In the genomic region with DNA sequence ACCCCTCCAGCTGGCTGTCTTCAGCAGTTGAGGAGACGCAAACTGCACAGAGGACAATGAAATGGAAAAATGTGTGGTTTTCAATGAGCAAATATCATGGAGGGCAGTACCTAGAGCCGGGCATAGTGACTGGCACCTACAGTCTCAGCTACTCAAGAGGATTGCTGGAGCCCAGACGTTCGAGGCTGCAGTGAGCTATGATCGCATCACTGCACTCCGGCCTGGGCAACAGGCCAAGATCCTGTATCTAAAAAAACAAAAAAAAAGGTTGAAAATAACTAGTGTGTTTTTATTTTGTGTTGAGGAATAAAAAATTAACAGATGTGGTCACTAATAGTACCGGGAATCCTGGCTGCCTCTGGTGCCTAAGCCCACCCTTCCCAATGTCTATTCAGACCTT, we compare ENCODE assay signal across 19 cellular contexts.
"Had no signal": no experiment of that assay in that cellular context is flagged by ENCODE, and none has a peak within 500 bp of the region (broad histone marks: within the 10 kb centered on the region; RNA-seq: fewer than 3 reads in every experiment).

No MANE protein-coding gene starts in this region.

- H3K27ac Mint-ChIP-seq: activated CD4-positive, alpha-beta T cell treated with anti-CD3 and anti-CD28 coated beads, Interleukin-2, amount 10 ng/mL, durations not matched to agents 24 days and 14 days; activated CD8-positive, alpha-beta memory T cell treated with anti-CD3 and anti-CD28 coated beads, Interleukin-2, amount 10 ng/mL, durations not matched to agents 7 days and 5 days; activated naive CD4-positive, alpha-beta T cell treated with anti-CD3 and anti-CD28 coated beads, Interleukin-2, amount 50 U/mL, for 24 hours; activated T-cell treated with anti-CD3 and anti-CD28 coated beads, Interleukin-2, amount 50 U/mL, for 24 hours; activated T-helper 1 cell treated with anti-CD3 and anti-CD28 coated beads, Interleukin-12 subunit alpha, Interleukin-12 subunit beta, Interleukin-2, Interleukin-4 antibody, amounts not matched to agents 30 ng/mL and 10 ng/mL and 1 ng/mL, durations not matched to agents 14 hours and 24 hours and 36 hours; T-helper 1 cell treated with Interleukin-12 subunit alpha and Interleukin-12 subunit beta and Interleukin-4 antibody, amounts not matched to agents 30 μg/mL and 1 μg/mL, for 36 hours had no signal

- H3K4me1 Mint-ChIP-seq: activated CD4-positive, alpha-beta T cell treated with anti-CD3 and anti-CD28 coated beads, Interleukin-2, amount 10 ng/mL, durations not matched to agents 24 days and 14 days; activated CD8-positive, alpha-beta memory T cell treated with anti-CD3 and anti-CD28 coated beads, Interleukin-2, amount 10 ng/mL, durations not matched to agents 7 days and 5 days; activated naive CD4-positive, alpha-beta T cell treated with anti-CD3 and anti-CD28 coated beads, Interleukin-2, amount 50 U/mL, for 24 hours; central memory CD8-positive, alpha-beta T cell had no signal

- H3K27me3 Mint-ChIP-seq: activated CD4-positive, alpha-beta T cell treated with anti-CD3 and anti-CD28 coated beads, Interleukin-2, amount 10 ng/mL, durations not matched to agents 24 days and 14 days; activated CD8-positive, alpha-beta memory T cell treated with anti-CD3 and anti-CD28 coated beads, Interleukin-2, amount 10 ng/mL, durations not matched to agents 7 days and 5 days; activated naive CD4-positive, alpha-beta T cell treated with anti-CD3 and anti-CD28 coated beads, Interleukin-2, amount 50 U/mL, for 24 hours; activated T-cell treated with anti-CD3 and anti-CD28 coated beads, Interleukin-2, amount 50 U/mL, for 24 hours; central memory CD8-positive, alpha-beta T cell had no signal

- H3K4me3 ChIP-seq: body of pancreas had no signal

- H3K27me3 ChIP-seq: body of pancreas had no signal

- H3K36me3 Mint-ChIP-seq: activated CD8-positive, alpha-beta memory T cell treated with anti-CD3 and anti-CD28 coated beads, Interleukin-2, amount 10 ng/mL, durations not matched to agents 7 days and 5 days; activated naive CD4-positive, alpha-beta T cell treated with anti-CD3 and anti-CD28 coated beads, Interleukin-2, amount 50 U/mL, for 24 hours had no signal

- H3K27ac ChIP-seq: body of pancreas had no signal

- H3K4me3 Mint-ChIP-seq: activated CD4-positive, alpha-beta T cell treated with anti-CD3 and anti-CD28 coated beads, Interleukin-2, amount 10 ng/mL, durations not matched to agents 24 days and 14 days; activated CD8-positive, alpha-beta memory T cell treated with anti-CD3 and anti-CD28 coated beads, Interleukin-2, amount 10 ng/mL, durations not matched to agents 7 days and 5 days; activated naive CD4-positive, alpha-beta T cell treated with anti-CD3 and anti-CD28 coated beads, Interleukin-2, amount 50 U/mL, for 24 hours; activated T-cell treated with anti-CD3 and anti-CD28 coated beads, Interleukin-2, amount 50 U/mL, for 24 hours; activated T-helper 1 cell treated with anti-CD3 and anti-CD28 coated beads, Interleukin-12 subunit alpha, Interleukin-12 subunit beta, Interleukin-2, Interleukin-4 antibody, amounts not matched to agents 30 ng/mL and 10 ng/mL and 1 ng/mL, durations not matched to agents 14 hours and 24 hours and 36 hours; central memory CD8-positive, alpha-beta T cell; T-helper 1 cell treated with Interleukin-12 subunit alpha and Interleukin-12 subunit beta and Interleukin-4 antibody, amounts not matched to agents 30 μg/mL and 1 μg/mL, for 36 hours had no signal

- DNase-seq: activated CD4-positive, alpha-beta T cell treated with anti-CD3 and anti-CD28 coated beads, Interleukin-2, amount 10 ng/mL, durations not matched to agents 24 days and 14 days; activated CD4-positive, alpha-beta T cell treated with anti-CD3 and anti-CD28 coated beads, Interleukin-2, amount 50 U/mL, for 48 hours; activated CD4-positive, CD25-positive, alpha-beta regulatory T cell treated with anti-CD3 and anti-CD28 coated beads, Interleukin-2, amount 50 U/mL, for 72 hours; activated CD8-positive, alpha-beta memory T cell treated with anti-CD3 and anti-CD28 coated beads, Interleukin-2, amount 10 ng/mL, durations not matched to agents 7 days and 5 days; activated effector memory CD4-positive, alpha-beta T cell treated with Interleukin-2 at 50 U/mL for 16 hours; activated naive CD4-positive, alpha-beta T cell; activated T-cell treated with anti-CD3 and anti-CD28 coated beads, Interleukin-2, amount 50 U/mL, for 24 hours; aorta; body of pancreas; KG1; NCI-H1048; NCI-H2107; NCI-H510A treated with DMSO at 0.1 percent for 48 hours; PC-3; SHP77 treated with DMSO at 0.1 percent for 48 hours had no signal
